In the genomic region with DNA sequence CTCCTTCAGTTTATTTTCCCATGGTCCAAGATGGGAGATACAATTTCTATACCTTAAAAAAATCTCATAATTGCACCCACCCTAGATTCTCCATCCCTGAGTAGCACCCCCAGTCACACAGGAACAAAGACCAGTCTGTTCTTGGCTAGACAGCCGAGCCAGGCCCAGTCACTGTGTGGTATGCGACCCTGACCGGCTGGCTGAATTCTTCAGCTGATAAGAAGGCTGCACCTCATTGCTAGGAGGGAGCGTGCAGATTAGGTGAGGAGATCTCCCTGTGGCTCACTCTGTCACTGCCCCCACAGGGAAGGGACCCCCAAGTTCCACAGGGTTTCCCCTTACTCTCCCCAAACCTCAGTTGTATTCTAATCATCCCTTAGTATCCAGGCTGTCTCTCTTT, we compare ENCODE assay signal across 28 cellular contexts.
"Had no signal": no experiment of that assay in that cellular context is flagged by ENCODE, and none has a peak within 500 bp of the region (broad histone marks: within the 10 kb centered on the region; RNA-seq: fewer than 3 reads in every experiment).

No MANE protein-coding gene starts in this region.

- ATAC-seq: heart right ventricle; left ventricle myocardium superior; lower lobe of right lung; natural killer cell; sciatic nerve; stimulated activated naive CD8-positive, alpha-beta T cell treated with anti-CD3 and anti-CD28 coated beads, Interleukin-15, Interleukin-2, amounts not matched to agents 100 U/mL and 50 U/mL, for 24 hours had no signal

- H3K27ac ChIP-seq: coronary artery, esophagus squamous epithelium, heart right ventricle, lower lobe of right lung, ovary, testis, tibial artery had no signal

- FAIRE-seq: endometrium, islet of Langerhans had no signal

- H3K9me3 ChIP-seq: esophagus squamous epithelium, lower lobe of right lung, ovary, testis had no signal

- H3K4me1 Mint-ChIP-seq: natural killer cell had no signal

- H3K27me3 ChIP-seq: ovary, testis, tibial artery had no signal

- H3K4me3 Mint-ChIP-seq: natural killer cell, type B pancreatic cell had no signal

- H3K27ac Mint-ChIP-seq: natural killer cell, type B pancreatic cell had no signal

- H3K4me1 ChIP-seq: esophagus squamous epithelium, heart right ventricle, lower lobe of right lung, testis, tibial artery had no signal

- H3K36me3 ChIP-seq: esophagus squamous epithelium, heart right ventricle, lower lobe of right lung, ovary, tibial artery had no signal

- H3K36me3 Mint-ChIP-seq: natural killer cell, type B pancreatic cell had no signal

- H3K4me3 ChIP-seq: coronary artery, esophagus squamous epithelium, heart right ventricle, lower lobe of right lung, ovary, smooth muscle cell, testis, tibial artery had no signal

- DNase-seq: dermis blood vessel endothelial cell; effector memory CD4-positive, alpha-beta T cell; erythroblast; esophagus squamous epithelium; foreskin melanocyte; glutamatergic neuron; heart right ventricle; hippocampal formation; kidney glomerular epithelial cell; left ventricle myocardium superior; lower lobe of right lung; natural killer cell; occipital lobe; ovary; stimulated activated CD4-positive, alpha-beta T cell treated with anti-CD3 and anti-CD28 coated beads, Interleukin-12 subunit alpha, Interleukin-12 subunit beta, amount 100 ng/mL, for 4 hours; stimulated activated CD4-positive, alpha-beta T cell treated with anti-CD3 and anti-CD28 coated beads, Interleukin-1b, Interleukin-23, amount 100 ng/mL, for 48 hours; stimulated activated CD4-positive, alpha-beta T cell treated with anti-CD3 and anti-CD28 coated beads, Interleukin-4, amount 100 ng/mL, for 1 hour; stimulated activated CD8-positive, alpha-beta memory T cell treated with anti-CD3 and anti-CD28 coated beads, Interleukin-4, amount 100 ng/mL, for 48 hours; stimulated activated naive CD8-positive, alpha-beta T cell treated with anti-CD3 and anti-CD28 coated beads, Interleukin-15, Interleukin-2, amounts not matched to agents 100 U/mL and 50 U/mL, for 24 hours; substantia nigra; testis; tibial artery had no signal
